In genomic region chr2:73938761-73939352, GRCh38 we compare ENCODE assay signal across 1 cellular context.
TF ChIP-seq lines count a peak whose summit lies in the region.

No MANE protein-coding gene starts in this region.

TF ChIP-seq in SK-N-SH, 30 proteins besides CTCF, POLR2A, EP300 and RAD21:
- TF ChIP-seq PBX3 (IDR thresholded peaks at IDR 0.05) = peak; percentile 79
- no peak; the same call in 1 of the 2 replicates for TF ChIP-seq ZBTB33 (IDR thresholded peaks at IDR 0.05; ENCODE audit: borderline replicate concordance, low read depth)
- TF ChIP-seq RXRA (IDR thresholded peaks at IDR 0.05; ENCODE audit: borderline replicate concordance, low read depth) = 0 out of 2 replicates have a peak, but pooled peaks have one; percentile 13
- TF ChIP-seq USF1 (IDR thresholded peaks at IDR 0.05; ENCODE audit: borderline replicate concordance, low read depth) = no peak
- TF ChIP-seq MXI1 (IDR thresholded peaks at IDR 0.05; ENCODE audit: low read depth, low read length) = 0 out of 2 replicates have a peak, but pooled peaks have one; percentile 23
- peak; percentile 68 for TF ChIP-seq JUND (IDR thresholded peaks at IDR 0.05)
- TF ChIP-seq FOSL2 (IDR thresholded peaks at IDR 0.05; ENCODE audit: borderline replicate concordance, low read depth) = peak; percentile 63
- no peak for TF ChIP-seq REST (IDR thresholded peaks at IDR 0.05; ENCODE audit: low read depth, low read length)
- no peak for TF ChIP-seq USF2 (IDR thresholded peaks at IDR 0.05; ENCODE audit: borderline replicate concordance, low read depth, low read length)
- TF ChIP-seq TEAD4 (IDR thresholded peaks at IDR 0.05; ENCODE audit: borderline replicate concordance, insufficient read depth) = peak; percentile 77; the same call in 1 of the 2 replicates
- peak; percentile 71 for TF ChIP-seq TCF12 (IDR thresholded peaks at IDR 0.05)
- TF ChIP-seq MAX (IDR thresholded peaks at IDR 0.05; ENCODE audit: low read depth) = peak; percentile 17; the same call in 1 of the 2 replicates
- no peak for TF ChIP-seq GABPA (IDR thresholded peaks at IDR 0.05; ENCODE audit: low read depth)
- no peak for TF ChIP-seq GATA2 (CRISPR knock-in tag; IDR thresholded peaks at IDR 0.05)
- TF ChIP-seq POLR2AphosphoS5 (IDR thresholded peaks at IDR 0.05; ENCODE audit: low read depth, low read length) = peak; percentile 53; the same call in 1 of the 2 replicates
- peak; percentile 34; the same call in 1 of the 2 replicates for TF ChIP-seq FOXM1 (IDR thresholded peaks at IDR 0.05; ENCODE audit: low read depth)
- TF ChIP-seq NFIC (IDR thresholded peaks at IDR 0.05; ENCODE audit: borderline replicate concordance) = peak; percentile 69; the same call in 1 of the 2 replicates
- TF ChIP-seq SMC3 (IDR thresholded peaks at IDR 0.05; ENCODE audit: low read depth, low read length) = no peak
TF ChIP-seq in SK-N-SH: peak in this region for 11.
